In genomic region chr7:139694389-139694676, GRCh38 we compare ENCODE assay signal across 13 cellular contexts.
"Had no signal": no experiment of that assay in that cellular context is flagged by ENCODE, and none has a peak within 500 bp of the region (broad histone marks: within the 10 kb centered on the region; RNA-seq: fewer than 3 reads in every experiment).

No MANE protein-coding gene starts in this region.

- H3K27me3 Mint-ChIP-seq: activated B cell treated with CpG ODN at 0.5 μM for 24 hours, T-cell had no signal

- H3K9me3 ChIP-seq: ascending aorta, esophagus squamous epithelium, ovary, suprapubic skin, upper lobe of right lung had no signal

- H3K9me3 Mint-ChIP-seq: activated B cell treated with CpG ODN at 0.5 μM for 24 hours, neural crest cell, T-cell had no signal

- H3K27ac Mint-ChIP-seq: activated B cell treated with CpG ODN at 0.5 μM for 24 hours, T-cell had no signal

- DNase-seq: activated B cell treated with CpG ODN at 0.5 μM for 24 hours; activated effector memory CD4-positive, alpha-beta T cell treated with Interleukin-2 at 50 U/mL for 16 hours; esophagus squamous epithelium; foreskin fibroblast; left colon; ovary; stimulated activated CD4-positive, alpha-beta T cell treated with anti-CD3 and anti-CD28 coated beads, Interleukin-2, amount 100 ng/mL, for 48 hours; stimulated activated naive CD4-positive, alpha-beta T cell treated with Interleukin-2 at 50 U/mL for 16 hours; T-cell; upper lobe of right lung had no signal

- ATAC-seq: left colon, T-cell, upper lobe of right lung had no signal

- H3K4me3 Mint-ChIP-seq: activated B cell treated with CpG ODN at 0.5 μM for 24 hours, neural crest cell, T-cell had no signal
